In the genomic region with DNA sequence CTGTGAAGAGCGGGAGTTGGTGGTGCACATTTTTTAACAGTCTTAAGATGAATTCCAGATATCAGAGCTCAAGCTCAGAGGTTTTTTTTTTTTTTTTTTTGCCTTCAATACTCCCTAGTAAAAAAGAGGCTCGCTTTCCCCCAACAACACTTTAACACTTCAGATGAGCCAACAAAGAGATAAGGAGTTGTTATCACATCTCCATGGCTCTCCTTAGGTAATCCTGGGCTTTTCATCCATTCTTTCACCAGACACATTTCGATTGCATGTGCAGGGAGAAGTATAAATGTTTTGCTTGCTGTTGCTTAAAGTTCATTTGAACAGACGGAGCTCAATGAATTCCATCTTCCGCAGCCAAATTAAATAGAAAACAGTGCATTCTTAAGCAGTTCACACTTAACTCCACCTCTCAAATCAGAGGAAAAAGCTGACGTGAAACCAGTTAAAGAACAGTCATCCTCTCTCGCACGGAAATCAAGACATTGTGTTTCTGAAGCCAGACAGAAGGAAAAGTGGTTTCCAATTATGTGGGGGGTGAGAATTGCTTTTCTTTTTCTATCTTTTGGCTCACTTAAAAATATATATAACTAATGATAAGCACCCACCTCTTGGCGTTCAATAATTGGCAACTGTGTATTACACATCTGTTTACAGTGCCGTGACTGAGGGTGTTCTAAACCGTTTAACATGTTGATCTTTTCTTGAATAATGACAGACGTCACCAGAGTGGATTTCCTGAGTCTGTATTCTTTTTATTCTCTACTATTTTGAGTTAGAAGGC, we compare ENCODE assay signal across 11 cellular contexts.
DNase-seq lines count a peak whose midpoint lies in the region; ATAC-seq and TF ChIP-seq lines count a peak whose summit lies in the region.
"Had no signal": no experiment of that assay in that cellular context is flagged by ENCODE, and none has a peak within 500 bp of the region (broad histone marks: within the 10 kb centered on the region; RNA-seq: fewer than 3 reads in every experiment).

No MANE protein-coding gene starts in this region.

- H3K27me3 ChIP-seq in suprapubic skin (no peaks in the 10 kb centered on the region), foreskin keratinocyte (no peaks in the 10 kb centered on the region)
- H3K27me3 ChIP-seq: neutrophil had no signal

- peak overlapping the region; percentile 64 for H3K27ac ChIP-seq in suprapubic skin
- no peak overlapping the region for H3K27ac ChIP-seq in foreskin keratinocyte
- H3K27ac ChIP-seq: neutrophil had no signal

- H3K9me3 ChIP-seq in suprapubic skin, result no peaks in the 10 kb centered on the region
- H3K9me3 ChIP-seq: neutrophil had no signal

- peak overlapping the region; percentile 1 for H3K4me3 ChIP-seq in suprapubic skin

- TF ChIP-seq POLR2A in suprapubic skin (IDR thresholded peaks at IDR 0.05), result peak in 1 of 2 donors; percentile 17

- no peaks in the 10 kb centered on the region for H3K36me3 ChIP-seq in suprapubic skin
- H3K36me3 ChIP-seq: neutrophil had no signal

- WGBS in suprapubic skin, result 29% methylated on average over 12 of the region's 12 CpGs

- no peak for ATAC-seq in foreskin keratinocyte
- ATAC-seq in GM21367 (IDR thresholded peaks at IDR 0.05; ENCODE audit: unreplicated experiment), result no peak

- H3K4me1 ChIP-seq in suprapubic skin (peaks cover 23% of the 10 kb centered on the region), foreskin keratinocyte (no peaks in the 10 kb centered on the region)

- TF ChIP-seq EP300 in suprapubic skin (IDR thresholded peaks at IDR 0.05), result no peak

- TF ChIP-seq CTCF in suprapubic skin (IDR thresholded peaks at IDR 0.05), result no peak
- no peak for TF ChIP-seq CTCF in foreskin keratinocyte (conservative IDR thresholded peaks at IDR 0.05)

- DNase-seq in NCI-H2227 (lab: John Stamatoyannopoulos, UW; ENCODE audit: unreplicated experiment), result peak; percentile 23
- DNase-seq in dermis blood vessel endothelial cell, result peak; percentile 93
- DNase-seq in left kidney (ENCODE audit: low read depth, low spot score), result peak; percentile 26
- no peak for DNase-seq in suprapubic skin (ENCODE audit: low spot score in 2 of 2)
- no peak for DNase-seq in RPMI8226
- DNase-seq in foreskin keratinocyte, result no peak
- DNase-seq: activated CD4-positive, alpha-beta T cell treated with anti-CD3 and anti-CD28 coated beads, Interleukin-2, amount 50 U/mL, for 4 hours; activated naive CD8-positive, alpha-beta T cell treated with anti-CD3 and anti-CD28 coated beads, Interleukin-2, amount 10 ng/mL, durations not matched to agents 7 days and 5 days; NCI-H187 had no signal

Comparison
In these comparisons a context has a peak if more than half of its experiments do, and no peak if none do; other contexts are left out.
1. DNase-seq: peak in NCI-H2227 (single experiment), dermis blood vessel endothelial cell (single experiment) and left kidney (single experiment); none in suprapubic skin (0 of 2), RPMI8226 (single experiment) and foreskin keratinocyte (0 of 2).